ENCODE assay signal across 8 cellular contexts in the genomic region with DNA sequence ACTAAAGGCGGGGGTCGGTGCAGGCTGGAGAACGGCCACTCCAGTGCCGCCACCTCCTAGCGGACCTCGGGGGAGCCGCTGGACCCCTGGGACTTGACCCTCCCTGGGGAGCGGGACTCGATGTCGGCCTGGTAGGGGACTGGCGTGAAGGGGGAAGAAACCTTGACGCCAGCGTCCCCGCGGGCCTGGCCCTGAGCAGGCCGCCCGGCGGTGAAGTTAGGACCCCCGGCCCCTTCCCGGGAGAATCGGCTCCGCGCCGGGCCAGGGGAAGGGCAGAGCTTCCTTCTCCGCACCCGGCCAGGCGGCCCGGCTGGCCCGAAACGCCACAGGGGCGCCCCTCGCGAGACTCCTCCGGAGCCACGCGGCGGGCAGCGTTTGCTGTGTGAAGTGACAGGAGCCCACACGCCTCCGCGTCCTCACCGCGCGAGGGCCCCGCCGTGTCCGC. TPM values are rescaled to one million over a fixed set of nuclear protein-coding genes. Genes with fewer than 3 reads are reported as not detected.
DNase-seq lines count a peak whose midpoint lies in the region; ATAC-seq and TF ChIP-seq lines count a peak whose summit lies in the region.

No MANE protein-coding gene starts in this region.

- peak; percentile 30 for ATAC-seq in HG02642 (IDR thresholded peaks at IDR 0.05; ENCODE audit: poor library complexity, unreplicated experiment)
- no peak for ATAC-seq in GM21447 (IDR thresholded peaks at IDR 0.05; ENCODE audit: unreplicated experiment)

- H3K4me3 ChIP-seq in WI38 (ENCODE audit: low read depth, low read length) = peak overlapping the region; percentile 85
- peak overlapping the region; percentile 80 to 90 (median 86) for H3K4me3 ChIP-seq in esophagus muscularis mucosa
- H3K4me3 ChIP-seq in neutrophil (ENCODE audit: low read depth in 1 of 2, low read length in 1 of 2) = peak overlapping the region; percentile 64 to 71

- intact Hi-C loops in esophagus muscularis mucosa (cut with DNase I) = no loop called here

- H3K27ac ChIP-seq in esophagus muscularis mucosa (replicated peaks in 1 of 4) (peak overlapping the region; percentile 79 to 91 (median 88)), neutrophil (peak overlapping the region; percentile 53)

- WGBS in esophagus muscularis mucosa = 5% methylated on average over 8 of the region's 47 CpGs

- no peak for TF ChIP-seq CTCF in WI38 (IDR thresholded peaks at IDR 0.05; ENCODE audit: low read depth, low read length)
- no peak for TF ChIP-seq CTCF in esophagus muscularis mucosa (IDR thresholded peaks at IDR 0.05)
- TF ChIP-seq CTCF in neutrophil (IDR thresholded peaks at IDR 0.05) = no peak

- no peak for DNase-seq in esophagus muscularis mucosa (ENCODE audit: extremely low spot score)
- no peak for DNase-seq in RPMI8226
- DNase-seq in NK-92 (lab: John Stamatoyannopoulos, UW; ENCODE audit: unreplicated experiment) = no peak

- H3K36me3 ChIP-seq in ES-I3 (ENCODE audit: insufficient read depth, low read length) (peaks cover 11% of the 10 kb centered on the region; the same call in 1 of the 2 replicates), esophagus muscularis mucosa (peaks cover 16 to 42% (median 39%) of the 10 kb centered on the region in 4 donors), neutrophil (peaks cover 34% of the 10 kb centered on the region)

- no peaks in the 10 kb centered on the region for H3K4me1 ChIP-seq in ES-I3 (ENCODE audit: insufficient read depth, low read length)
- peaks cover 25 to 33% (median 28%) of the 10 kb centered on the region in 4 donors for H3K4me1 ChIP-seq in esophagus muscularis mucosa
- H3K4me1 ChIP-seq in neutrophil (ENCODE audit: control insufficient read depth in 1 of 2, insufficient read depth in 1 of 2, low read depth in 1 of 2, low read length in 1 of 2) = peaks cover 16% of the 10 kb centered on the region in 2 experiments

- peak overlapping the region; percentile 87 for H3K9ac ChIP-seq in ES-I3 (ENCODE audit: low read depth, low read length)

- TF ChIP-seq POLR2A in esophagus muscularis mucosa (IDR thresholded peaks at IDR 0.05; ENCODE audit: low read depth) = no peak

- H3K27me3 ChIP-seq in esophagus muscularis mucosa = no peaks in the 10 kb centered on the region
- H3K27me3 ChIP-seq in neutrophil = no peaks in the 10 kb centered on the region

- no peak for TF ChIP-seq EP300 in esophagus muscularis mucosa (IDR thresholded peaks at IDR 0.05)

- no peaks in the 10 kb centered on the region for H3K9me3 ChIP-seq in ES-I3 (ENCODE audit: control insufficient read depth, insufficient read depth, low read length)
- H3K9me3 ChIP-seq in esophagus muscularis mucosa = no peaks in the 10 kb centered on the region
- no peaks in the 10 kb centered on the region for H3K9me3 ChIP-seq in neutrophil

RNA-seq across cellular contexts. Expression of a gene that starts 0.4 kb away (rescaled TPM):
- total RNA-seq in esophagus muscularis mucosa = 10 to 100 TPM; 42.2 to 77.1 (median 52.6) TPM

RNA-seq across cellular contexts. Expression of a gene that starts 13.5 kb away (rescaled TPM):
- 100 to 1,000 TPM in 2 of 4 donors, 10 to 100 TPM in 2; 64.4 to 108 (median 85.4) TPM for total RNA-seq in esophagus muscularis mucosa

RNA-seq across cellular contexts. Expression of a gene that starts 13.6 kb away (rescaled TPM):
- 10 to 100 TPM; 32.4 to 54.8 (median 42.5) TPM for total RNA-seq in esophagus muscularis mucosa

RNA-seq across cellular contexts. Expression of a gene that starts 27.7 kb away (rescaled TPM):
- 100 to 1,000 TPM in 2 of 4 donors, 10 to 100 TPM in 2; 78.6 to 135 (median 102) TPM for total RNA-seq in esophagus muscularis mucosa

RNA-seq across cellular contexts. Expression of a gene that starts 32.8 kb away (rescaled TPM):
- total RNA-seq in esophagus muscularis mucosa = 10 to 100 TPM; 30.3 to 63.6 (median 44.8) TPM
